1 cellular context compared by ENCODE assay signal in genomic region chr17:79981090-79981489, GRCh38.
TF ChIP-seq lines count a peak whose summit lies in the region.

No MANE protein-coding gene starts in this region.

TF ChIP-seq in GM23338, 12 proteins besides CTCF, POLR2A, EP300 and RAD21:
- TF ChIP-seq ETS1 (IDR thresholded peaks at IDR 0.05) (no peak), EZH2phosphoT487 (IDR thresholded peaks at IDR 0.05; ENCODE audit: unreplicated experiment) (no peak), JUNB (IDR thresholded peaks at IDR 0.05; ENCODE audit: unreplicated experiment) (no peak), EZH2 (IDR thresholded peaks at IDR 0.05; ENCODE audit: low read depth, unreplicated experiment) (no peak), ZNF462 (CRISPR knock-in tag; IDR thresholded peaks at IDR 0.05) (no peak), ZNF114 (CRISPR knock-in tag; IDR thresholded peaks at IDR 0.05) (no peak), NANOG (IDR thresholded peaks at IDR 0.05; ENCODE audit: borderline replicate concordance) (no peak), ZNF331 (CRISPR knock-in tag; IDR thresholded peaks at IDR 0.05; ENCODE audit: low read depth) (no peak), POLR2AphosphoS5 (IDR thresholded peaks at IDR 0.05; ENCODE audit: low read depth) (no peak), STAT1 (IDR thresholded peaks at IDR 0.05; ENCODE audit: unreplicated experiment) (no peak), CREB1 (CRISPR knock-in tag; IDR thresholded peaks at IDR 0.05; ENCODE audit: low read depth) (no peak)
- TF ChIP-seq, protein P1, sequence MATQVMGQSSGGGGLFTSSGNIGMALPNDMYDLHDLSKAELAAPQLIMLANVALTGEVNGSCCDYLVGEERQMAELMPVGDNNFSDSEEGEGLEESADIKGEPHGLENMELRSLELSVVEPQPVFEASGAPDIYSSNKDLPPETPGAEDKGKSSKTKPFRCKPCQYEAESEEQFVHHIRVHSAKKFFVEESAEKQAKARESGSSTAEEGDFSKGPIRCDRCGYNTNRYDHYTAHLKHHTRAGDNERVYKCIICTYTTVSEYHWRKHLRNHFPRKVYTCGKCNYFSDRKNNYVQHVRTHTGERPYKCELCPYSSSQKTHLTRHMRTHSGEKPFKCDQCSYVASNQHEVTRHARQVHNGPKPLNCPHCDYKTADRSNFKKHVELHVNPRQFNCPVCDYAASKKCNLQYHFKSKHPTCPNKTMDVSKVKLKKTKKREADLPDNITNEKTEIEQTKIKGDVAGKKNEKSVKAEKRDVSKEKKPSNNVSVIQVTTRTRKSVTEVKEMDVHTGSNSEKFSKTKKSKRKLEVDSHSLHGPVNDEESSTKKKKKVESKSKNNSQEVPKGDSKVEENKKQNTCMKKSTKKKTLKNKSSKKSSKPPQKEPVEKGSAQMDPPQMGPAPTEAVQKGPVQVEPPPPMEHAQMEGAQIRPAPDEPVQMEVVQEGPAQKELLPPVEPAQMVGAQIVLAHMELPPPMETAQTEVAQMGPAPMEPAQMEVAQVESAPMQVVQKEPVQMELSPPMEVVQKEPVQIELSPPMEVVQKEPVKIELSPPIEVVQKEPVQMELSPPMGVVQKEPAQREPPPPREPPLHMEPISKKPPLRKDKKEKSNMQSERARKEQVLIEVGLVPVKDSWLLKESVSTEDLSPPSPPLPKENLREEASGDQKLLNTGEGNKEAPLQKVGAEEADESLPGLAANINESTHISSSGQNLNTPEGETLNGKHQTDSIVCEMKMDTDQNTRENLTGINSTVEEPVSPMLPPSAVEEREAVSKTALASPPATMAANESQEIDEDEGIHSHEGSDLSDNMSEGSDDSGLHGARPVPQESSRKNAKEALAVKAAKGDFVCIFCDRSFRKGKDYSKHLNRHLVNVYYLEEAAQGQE (IDR thresholded peaks at IDR 0.05; ENCODE audit: unreplicated experiment), result no peak
